Comparison of ENCODE assay signal across 1 cellular context in the genomic region with DNA sequence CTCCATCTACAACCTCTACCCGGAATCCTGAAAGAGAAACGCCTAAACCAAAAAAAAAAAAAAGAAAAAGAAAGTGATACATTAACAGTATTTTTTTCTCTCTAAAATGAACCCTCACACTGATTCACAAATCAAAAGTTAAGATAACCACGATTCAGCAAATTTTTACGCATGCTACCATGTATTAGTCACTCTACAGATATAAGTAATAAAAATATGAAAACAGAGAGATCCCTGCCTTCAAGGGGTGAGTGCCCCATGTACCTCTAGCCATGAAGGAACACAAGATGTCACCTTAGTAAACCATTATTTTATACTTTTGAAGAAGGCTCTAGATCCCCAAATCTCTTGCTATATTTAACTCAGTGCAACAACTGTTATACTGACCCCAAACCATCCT.
TF ChIP-seq lines count a peak whose summit lies in the region.

No MANE protein-coding gene starts in this region.

TF ChIP-seq in GM23338, 12 proteins besides CTCF, POLR2A, EP300 and RAD21:
- TF ChIP-seq EZH2 (IDR thresholded peaks at IDR 0.05; ENCODE audit: low read depth, unreplicated experiment) (no peak), STAT1 (IDR thresholded peaks at IDR 0.05; ENCODE audit: unreplicated experiment) (no peak), EZH2phosphoT487 (IDR thresholded peaks at IDR 0.05; ENCODE audit: unreplicated experiment) (no peak), ZNF114 (CRISPR knock-in tag; IDR thresholded peaks at IDR 0.05) (no peak), JUNB (IDR thresholded peaks at IDR 0.05; ENCODE audit: unreplicated experiment) (no peak), ZNF331 (CRISPR knock-in tag; IDR thresholded peaks at IDR 0.05; ENCODE audit: low read depth) (no peak), POLR2AphosphoS5 (IDR thresholded peaks at IDR 0.05; ENCODE audit: low read depth) (no peak), NANOG (IDR thresholded peaks at IDR 0.05; ENCODE audit: borderline replicate concordance) (no peak), CREB1 (CRISPR knock-in tag; IDR thresholded peaks at IDR 0.05; ENCODE audit: low read depth) (no peak), ETS1 (IDR thresholded peaks at IDR 0.05) (no peak)
- TF ChIP-seq, protein P1, sequence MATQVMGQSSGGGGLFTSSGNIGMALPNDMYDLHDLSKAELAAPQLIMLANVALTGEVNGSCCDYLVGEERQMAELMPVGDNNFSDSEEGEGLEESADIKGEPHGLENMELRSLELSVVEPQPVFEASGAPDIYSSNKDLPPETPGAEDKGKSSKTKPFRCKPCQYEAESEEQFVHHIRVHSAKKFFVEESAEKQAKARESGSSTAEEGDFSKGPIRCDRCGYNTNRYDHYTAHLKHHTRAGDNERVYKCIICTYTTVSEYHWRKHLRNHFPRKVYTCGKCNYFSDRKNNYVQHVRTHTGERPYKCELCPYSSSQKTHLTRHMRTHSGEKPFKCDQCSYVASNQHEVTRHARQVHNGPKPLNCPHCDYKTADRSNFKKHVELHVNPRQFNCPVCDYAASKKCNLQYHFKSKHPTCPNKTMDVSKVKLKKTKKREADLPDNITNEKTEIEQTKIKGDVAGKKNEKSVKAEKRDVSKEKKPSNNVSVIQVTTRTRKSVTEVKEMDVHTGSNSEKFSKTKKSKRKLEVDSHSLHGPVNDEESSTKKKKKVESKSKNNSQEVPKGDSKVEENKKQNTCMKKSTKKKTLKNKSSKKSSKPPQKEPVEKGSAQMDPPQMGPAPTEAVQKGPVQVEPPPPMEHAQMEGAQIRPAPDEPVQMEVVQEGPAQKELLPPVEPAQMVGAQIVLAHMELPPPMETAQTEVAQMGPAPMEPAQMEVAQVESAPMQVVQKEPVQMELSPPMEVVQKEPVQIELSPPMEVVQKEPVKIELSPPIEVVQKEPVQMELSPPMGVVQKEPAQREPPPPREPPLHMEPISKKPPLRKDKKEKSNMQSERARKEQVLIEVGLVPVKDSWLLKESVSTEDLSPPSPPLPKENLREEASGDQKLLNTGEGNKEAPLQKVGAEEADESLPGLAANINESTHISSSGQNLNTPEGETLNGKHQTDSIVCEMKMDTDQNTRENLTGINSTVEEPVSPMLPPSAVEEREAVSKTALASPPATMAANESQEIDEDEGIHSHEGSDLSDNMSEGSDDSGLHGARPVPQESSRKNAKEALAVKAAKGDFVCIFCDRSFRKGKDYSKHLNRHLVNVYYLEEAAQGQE (IDR thresholded peaks at IDR 0.05; ENCODE audit: unreplicated experiment): no peak
- TF ChIP-seq, protein P2, sequence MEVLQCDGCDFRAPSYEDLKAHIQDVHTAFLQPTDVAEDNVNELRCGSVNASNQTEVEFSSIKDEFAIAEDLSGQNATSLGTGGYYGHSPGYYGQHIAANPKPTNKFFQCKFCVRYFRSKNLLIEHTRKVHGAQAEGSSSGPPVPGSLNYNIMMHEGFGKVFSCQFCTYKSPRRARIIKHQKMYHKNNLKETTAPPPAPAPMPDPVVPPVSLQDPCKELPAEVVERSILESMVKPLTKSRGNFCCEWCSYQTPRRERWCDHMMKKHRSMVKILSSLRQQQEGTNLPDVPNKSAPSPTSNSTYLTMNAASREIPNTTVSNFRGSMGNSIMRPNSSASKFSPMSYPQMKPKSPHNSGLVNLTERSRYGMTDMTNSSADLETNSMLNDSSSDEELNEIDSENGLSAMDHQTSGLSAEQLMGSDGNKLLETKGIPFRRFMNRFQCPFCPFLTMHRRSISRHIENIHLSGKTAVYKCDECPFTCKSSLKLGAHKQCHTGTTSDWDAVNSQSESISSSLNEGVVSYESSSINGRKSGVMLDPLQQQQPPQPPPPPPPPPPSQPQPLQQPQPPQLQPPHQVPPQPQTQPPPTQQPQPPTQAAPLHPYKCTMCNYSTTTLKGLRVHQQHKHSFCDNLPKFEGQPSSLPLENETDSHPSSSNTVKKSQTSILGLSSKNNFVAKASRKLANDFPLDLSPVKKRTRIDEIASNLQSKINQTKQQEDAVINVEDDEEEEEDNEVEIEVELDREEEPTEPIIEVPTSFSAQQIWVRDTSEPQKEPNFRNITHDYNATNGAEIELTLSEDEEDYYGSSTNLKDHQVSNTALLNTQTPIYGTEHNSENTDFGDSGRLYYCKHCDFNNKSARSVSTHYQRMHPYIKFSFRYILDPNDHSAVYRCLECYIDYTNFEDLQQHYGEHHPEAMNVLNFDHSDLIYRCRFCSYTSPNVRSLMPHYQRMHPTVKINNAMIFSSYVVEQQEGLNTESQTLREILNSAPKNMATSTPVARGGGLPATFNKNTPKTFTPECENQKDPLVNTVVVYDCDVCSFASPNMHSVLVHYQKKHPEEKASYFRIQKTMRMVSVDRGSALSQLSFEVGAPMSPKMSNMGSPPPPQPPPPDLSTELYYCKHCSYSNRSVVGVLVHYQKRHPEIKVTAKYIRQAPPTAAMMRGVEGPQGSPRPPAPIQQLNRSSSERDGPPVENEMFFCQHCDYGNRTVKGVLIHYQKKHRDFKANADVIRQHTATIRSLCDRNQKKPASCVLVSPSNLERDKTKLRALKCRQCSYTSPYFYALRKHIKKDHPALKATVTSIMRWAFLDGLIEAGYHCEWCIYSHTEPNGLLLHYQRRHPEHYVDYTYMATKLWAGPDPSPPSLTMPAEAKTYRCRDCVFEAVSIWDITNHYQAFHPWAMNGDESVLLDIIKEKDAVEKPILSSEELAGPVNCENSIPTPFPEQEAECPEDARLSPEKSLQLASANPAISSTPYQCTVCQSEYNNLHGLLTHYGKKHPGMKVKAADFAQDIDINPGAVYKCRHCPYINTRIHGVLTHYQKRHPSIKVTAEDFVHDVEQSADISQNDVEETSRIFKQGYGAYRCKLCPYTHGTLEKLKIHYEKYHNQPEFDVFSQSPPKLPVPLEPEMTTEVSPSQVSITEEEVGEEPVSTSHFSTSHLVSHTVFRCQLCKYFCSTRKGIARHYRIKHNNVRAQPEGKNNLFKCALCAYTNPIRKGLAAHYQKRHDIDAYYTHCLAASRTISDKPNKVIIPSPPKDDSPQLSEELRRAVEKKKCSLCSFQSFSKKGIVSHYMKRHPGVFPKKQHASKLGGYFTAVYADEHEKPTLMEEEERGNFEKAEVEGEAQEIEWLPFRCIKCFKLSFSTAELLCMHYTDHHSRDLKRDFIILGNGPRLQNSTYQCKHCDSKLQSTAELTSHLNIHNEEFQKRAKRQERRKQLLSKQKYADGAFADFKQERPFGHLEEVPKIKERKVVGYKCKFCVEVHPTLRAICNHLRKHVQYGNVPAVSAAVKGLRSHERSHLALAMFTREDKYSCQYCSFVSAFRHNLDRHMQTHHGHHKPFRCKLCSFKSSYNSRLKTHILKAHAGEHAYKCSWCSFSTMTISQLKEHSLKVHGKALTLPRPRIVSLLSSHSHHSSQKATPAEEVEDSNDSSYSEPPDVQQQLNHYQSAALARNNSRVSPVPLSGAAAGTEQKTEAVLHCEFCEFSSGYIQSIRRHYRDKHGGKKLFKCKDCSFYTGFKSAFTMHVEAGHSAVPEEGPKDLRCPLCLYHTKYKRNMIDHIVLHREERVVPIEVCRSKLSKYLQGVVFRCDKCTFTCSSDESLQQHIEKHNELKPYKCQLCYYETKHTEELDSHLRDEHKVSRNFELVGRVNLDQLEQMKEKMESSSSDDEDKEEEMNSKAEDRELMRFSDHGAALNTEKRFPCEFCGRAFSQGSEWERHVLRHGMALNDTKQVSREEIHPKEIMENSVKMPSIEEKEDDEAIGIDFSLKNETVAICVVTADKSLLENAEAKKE (CRISPR knock-in tag; IDR thresholded peaks at IDR 0.05): no peak
TF ChIP-seq in GM23338: peak in this region for 0.
